19 cellular contexts compared by ENCODE assay signal in genomic region chr4:73715659-73716058, GRCh38.
"Had no signal": no experiment of that assay in that cellular context is flagged by ENCODE, and none has a peak within 500 bp of the region (broad histone marks: within the 10 kb centered on the region; RNA-seq: fewer than 3 reads in every experiment).

No MANE protein-coding gene starts in this region.

- DNase-seq: activated CD4-positive, alpha-beta T cell treated with anti-CD3 and anti-CD28 coated beads for 36 hours; activated CD4-positive, alpha-beta T cell treated with anti-CD3 and anti-CD28 coated beads, Interleukin-2, amount 50 U/mL, for 1 hour; activated CD4-positive, CD25-positive, alpha-beta regulatory T cell; activated CD8-positive, alpha-beta memory T cell treated with anti-CD3 and anti-CD28 coated beads, Interleukin-2, amount 50 U/mL, for 4 hours; activated CD8-positive, alpha-beta T cell treated with anti-CD3 and anti-CD28 coated beads for 36 hours; activated gamma-delta T cell treated with Interleukin-2 at 50 U/mL for 16 hours; activated naive CD4-positive, alpha-beta T cell treated with anti-CD3 and anti-CD28 coated beads, Interleukin-2, amount 10 ng/mL, durations not matched to agents 7 days and 5 days; activated naive CD8-positive, alpha-beta T cell treated with anti-CD3 and anti-CD28 coated beads for 36 hours; activated T-cell treated with anti-CD3 and anti-CD28 coated beads, Interleukin-2, amount 50 U/mL, for 72 hours; cerebellar nuclear complex; NCI-H1417; NCI-H1694 treated with DMSO at 0.1 percent for 48 hours; NCI-H2029 treated with DMSO at 0.1 percent for 48 hours; NCI-H345; NCI-H510A; NCI-H526 treated with DMSO at 0.1 percent for 48 hours; SIG-M5; T-helper 1 cell had no signal

- H3K27ac ChIP-seq: VCaP had no signal

- ATAC-seq: activated CD4-positive, alpha-beta T cell treated with anti-CD3 and anti-CD28 coated beads for 36 hours; activated CD8-positive, alpha-beta T cell treated with anti-CD3 and anti-CD28 coated beads for 36 hours; activated T-cell treated with anti-CD3 and anti-CD28 coated beads, Interleukin-2, amount 50 U/mL, for 72 hours had no signal
